In genomic region chr9:37421914-37422288, GRCh38 we compare ENCODE assay signal across 8 cellular contexts. TPM values are rescaled to one million over a fixed set of nuclear protein-coding genes. Genes with fewer than 3 reads are reported as not detected.
A peak's percentile ranks its signal among the peaks of the same experiment; 100 is the strongest.
DNase-seq lines count a peak whose midpoint lies in the region; ATAC-seq, FAIRE-seq and TF ChIP-seq lines count a peak whose summit lies in the region.

No MANE protein-coding gene starts in this region.

- H3K27me3 Mint-ChIP-seq in activated CD8-positive, alpha-beta T cell treated with anti-CD3 and anti-CD28 coated beads for 36 hours, result no peaks in the 10 kb centered on the region

- H3K27ac Mint-ChIP-seq in activated CD8-positive, alpha-beta T cell treated with anti-CD3 and anti-CD28 coated beads for 36 hours, result peak overlapping the region; percentile 96

- DNase-seq in NCI-H510A treated with DMSO at 0.1 percent for 48 hours (lab: John Stamatoyannopoulos, UW), result peak; percentile 6
- DNase-seq in NCI-H510A (lab: John Stamatoyannopoulos, UW), result no peak
- DNase-seq in activated CD8-positive, alpha-beta T cell treated with anti-CD3 and anti-CD28 coated beads for 36 hours, result no peak
- DNase-seq in hippocampal formation (lab: John Stamatoyannopoulos, UW), result peak; percentile 45 to 49
- DNase-seq in small intestine, result no peak
- no peak for DNase-seq in UCSD-AML1 (lab: John Stamatoyannopoulos, UW; ENCODE audit: unreplicated experiment)

- H3K27me3 ChIP-seq in small intestine (ENCODE audit: control insufficient read depth in 2 of 2, insufficient read depth in 2 of 2, low read length in 2 of 2), result no peaks in the 10 kb centered on the region

- CTCF ChIA-PET in activated CD8-positive, alpha-beta T cell treated with anti-CD3 and anti-CD28 coated beads for 36 hours (lab: Charles Lee), result interaction anchor here (0.8 kb wide), 1 partner anchor 11 kb away, joined by 5 read pairs; no protein-coding TSS in a partner anchor

- H3K9me3 Mint-ChIP-seq in activated CD8-positive, alpha-beta T cell treated with anti-CD3 and anti-CD28 coated beads for 36 hours, result no peaks in the 10 kb centered on the region

- POLR2A ChIA-PET in activated CD8-positive, alpha-beta T cell treated with anti-CD3 and anti-CD28 coated beads for 36 hours (lab: Charles Lee), result interaction anchor here (0.6 to 1.6 kb wide), 4 partner anchors 8 to 166 kb away, joined by 3 to 5 read pairs (median 4); no protein-coding TSS in a partner anchor

- H3K4me1 Mint-ChIP-seq in activated CD8-positive, alpha-beta T cell treated with anti-CD3 and anti-CD28 coated beads for 36 hours (ENCODE audit: low read depth), result peaks cover 32% of the 10 kb centered on the region

- peak overlapping the region in 1 of 2 donors; percentile 72 for H3K4me3 ChIP-seq in small intestine (ENCODE audit: low read depth in 1 of 2, low read length in 2 of 2)

- H3K9me3 ChIP-seq in small intestine (ENCODE audit: control insufficient read depth, low read depth), result no peaks in the 10 kb centered on the region

- peak overlapping the region; percentile 89 for H3K4me3 Mint-ChIP-seq in activated CD8-positive, alpha-beta T cell treated with anti-CD3 and anti-CD28 coated beads for 36 hours

- WGBS in small intestine, 3 donors, result 65 to 68% (median 65%) methylated on average over 8 of the region's 8 CpGs

- peak overlapping the region; percentile 84 to 92 for H3K27ac ChIP-seq in small intestine (ENCODE audit: low read depth in 1 of 2, low read length in 1 of 2)

- peaks cover 0 to 4% of the 10 kb centered on the region in 2 donors for H3K36me3 ChIP-seq in small intestine (ENCODE audit: control insufficient read depth in 2 of 2, insufficient read depth in 2 of 2, low read length in 2 of 2)

- FAIRE-seq in small intestine (lab: Jason Lieb, UNC), result no peak

- no peak for TF ChIP-seq CTCF in activated CD8-positive, alpha-beta T cell treated with anti-CD3 and anti-CD28 coated beads for 36 hours (IDR thresholded peaks at IDR 0.05)

- H3K4me1 ChIP-seq in small intestine (ENCODE audit: control insufficient read depth in 2 of 2, insufficient read depth in 1 of 2, low read depth in 1 of 2, low read length in 1 of 2), result peaks cover 3 to 13% of the 10 kb centered on the region in 2 donors

- H3K36me3 Mint-ChIP-seq in activated CD8-positive, alpha-beta T cell treated with anti-CD3 and anti-CD28 coated beads for 36 hours (ENCODE audit: low read depth), result peaks cover 9% of the 10 kb centered on the region

- no peak for ATAC-seq in activated CD8-positive, alpha-beta T cell treated with anti-CD3 and anti-CD28 coated beads for 36 hours
- ATAC-seq in HG02885 (IDR thresholded peaks at IDR 0.05; ENCODE audit: poor library complexity, unreplicated experiment) (no peak), GM18502 (IDR thresholded peaks at IDR 0.05; ENCODE audit: poor library complexity, unreplicated experiment) (no peak)

- intact Hi-C loops in activated CD8-positive, alpha-beta T cell treated with anti-CD3 and anti-CD28 coated beads for 36 hours (cut with micrococcal nuclease), result no loop called here

RNA-seq across cellular contexts. Expression of gene GRHPR, which starts 0.6 kb away (rescaled TPM):
- total RNA-seq in activated CD8-positive, alpha-beta T cell treated with anti-CD3 and anti-CD28 coated beads for 36 hours, result 10 to 100 TPM; 62.8 to 64.6 TPM
- polyA plus RNA-seq in small intestine, result 100 to 1,000 TPM; 103 to 134 (median 132) TPM

RNA-seq across cellular contexts. Expression of gene ZBTB5, which starts 43.3 kb away (rescaled TPM):
- total RNA-seq in activated CD8-positive, alpha-beta T cell treated with anti-CD3 and anti-CD28 coated beads for 36 hours, result 1 to 10 TPM; 8.6 to 8.8 TPM
- 1 to 10 TPM; 5.8 to 7.6 (median 6.2) TPM for polyA plus RNA-seq in small intestine

Comparison
In these comparisons a context has a peak if more than half of its experiments do, and no peak if none do; other contexts are left out.
1. DNase-seq: peak in NCI-H510A treated with DMSO at 0.1 percent for 48 hours (single experiment) and hippocampal formation (2 of 2); none in NCI-H510A (single experiment), activated CD8-positive, alpha-beta T cell treated with anti-CD3 and anti-CD28 coated beads for 36 hours (single experiment), small intestine (single experiment) and UCSD-AML1 (single experiment).